In the genomic region with DNA sequence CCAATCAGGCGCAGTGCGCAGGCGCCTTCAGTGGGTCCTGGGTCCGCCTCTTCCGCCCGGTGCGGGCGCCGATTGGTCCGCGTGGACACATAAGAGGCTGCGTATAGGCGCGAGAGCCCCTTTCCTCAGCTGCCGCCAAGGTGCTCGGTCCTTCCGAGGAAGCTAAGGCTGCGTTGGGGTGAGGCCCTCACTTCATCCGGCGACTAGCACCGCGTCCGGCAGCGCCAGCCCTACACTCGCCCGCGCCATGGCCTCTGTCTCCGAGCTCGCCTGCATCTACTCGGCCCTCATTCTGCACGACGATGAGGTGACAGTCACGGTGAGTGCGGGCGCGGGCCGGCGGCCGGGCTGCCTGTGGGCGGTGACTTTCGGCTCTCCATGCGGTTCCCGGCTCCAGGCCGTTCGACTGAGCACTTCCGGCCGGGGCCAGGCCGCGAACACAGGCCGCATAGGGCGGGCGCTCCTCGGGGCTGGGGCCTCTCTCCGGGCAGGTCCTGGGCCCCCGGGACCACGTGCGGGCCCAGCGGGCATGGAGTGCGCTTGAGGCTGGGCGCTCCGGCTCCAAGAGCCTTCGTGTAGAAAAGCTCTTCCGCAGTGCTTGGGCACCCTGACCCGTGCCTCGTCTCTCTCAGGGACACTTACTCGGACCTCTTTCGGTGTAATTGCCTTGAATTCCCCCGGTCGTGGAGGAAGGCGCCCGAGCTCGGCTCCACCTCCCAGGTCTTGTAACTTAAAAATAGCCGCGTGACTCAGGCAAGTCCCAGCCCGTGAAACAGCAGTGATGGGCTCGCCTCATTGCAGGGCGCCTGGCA, we compare ENCODE assay signal across 8 cellular contexts. TPM values are rescaled to one million over a fixed set of nuclear protein-coding genes. Genes with fewer than 3 reads are reported as not detected.
DNase-seq lines count a peak whose midpoint lies in the region; ATAC-seq, FAIRE-seq and TF ChIP-seq lines count a peak whose summit lies in the region.

A gene (plus strand): TSS at position 117 of the 812 bp plus-strand sequence. CDS start 131 bp downstream, at position 248.

- intact Hi-C loops in Caco-2 (cut with micrococcal nuclease; ENCODE audit: unreplicated experiment), result loop anchor here (1.0 to 2.0 kb wide), 2 partner anchors 9 to 38 kb away; a partner anchor contains a TSS
- intact Hi-C loops in endothelial cell of umbilical vein (cut with micrococcal nuclease), result loop anchor here (1.0 kb wide), 2 partner anchors 9 to 39 kb away; a partner anchor contains a TSS

- peak; percentile 79 for ATAC-seq in GM21381 (IDR thresholded peaks at IDR 0.05; ENCODE audit: unreplicated experiment)

- peak within 1 kb of the TSS; percentile 17; the same call in 1 of the 2 replicates for H2AFZ ChIP-seq in OCI-LY1 (ENCODE audit: low read length)
- H2AFZ ChIP-seq in endothelial cell of umbilical vein (ENCODE audit: low read depth, low read length), result peak within 1 kb of the TSS; percentile 51

- no peaks in the 10 kb centered on the region for H3K27me3 Mint-ChIP-seq in Caco-2 (ENCODE audit: insufficient read depth, unreplicated experiment)

- no peak for TF ChIP-seq CTCF in Caco-2 (IDR thresholded peaks at IDR 0.05; ENCODE audit: insufficient read depth in 1 of 2, low read depth in 1 of 2, low read length in 1 of 2, severe bottlenecking in 1 of 2, unreplicated experiment in 1 of 2)
- no peak for TF ChIP-seq CTCF in OCI-LY1 (IDR thresholded peaks at IDR 0.05; ENCODE audit: low read length)
- no peak for TF ChIP-seq CTCF in endothelial cell of umbilical vein (IDR thresholded peaks at IDR 0.05; ENCODE audit: extremely low read depth in 1 of 2, insufficient read depth in 1 of 2, low read depth in 1 of 2, low read length in 2 of 2)

- peaks cover 59% of the 10 kb centered on the region for H3K36me3 Mint-ChIP-seq in Caco-2 (ENCODE audit: insufficient read depth, unreplicated experiment)

- dilution Hi-C loops in endothelial cell of umbilical vein (cut with MboI; ENCODE audit: extremely low pct_ligation_motif_present, low sequenced_read_pairs), result no loop called here

- CTCF ChIA-PET in Caco-2 (lab: Charles Lee), result interaction anchor here (1.6 to 1.9 kb wide), 2 partner anchors 10 kb away, joined by 7 to 28 read pairs; no protein-coding TSS in a partner anchor
- CTCF ChIA-PET in endothelial cell of umbilical vein (lab: Charles Lee), result interaction anchor here (0.7 to 4.3 kb wide), 4 partner anchors 10 to 38 kb away, joined by 4 to 30 read pairs (median 7); a partner anchor contains a TSS

- H3K4me3 ChIP-seq in Caco-2 (ENCODE audit: low read depth, low read length) (peak within 1 kb of the TSS; percentile 78), OCI-LY1 (ENCODE audit: low read depth, low read length, poor library complexity, severe bottlenecking) (peak within 1 kb of the TSS; percentile 100), endothelial cell of umbilical vein (replicated peaks in 1 of 3; ENCODE audit: insufficient read depth in 1 of 3, low read depth in 1 of 3, low read length in 3 of 3) (peak within 1 kb of the TSS; percentile 46 to 83 (median 78))

- peak within 1 kb of the TSS; percentile 93 for H3K27ac Mint-ChIP-seq in Caco-2 (ENCODE audit: unreplicated experiment)

- no peaks in the 10 kb centered on the region for H3K9me3 Mint-ChIP-seq in Caco-2 (ENCODE audit: unreplicated experiment)

- peaks cover 12% of the 10 kb centered on the region for H3K4me1 Mint-ChIP-seq in Caco-2 (ENCODE audit: low read depth, unreplicated experiment)

- peaks cover 16% of the 10 kb centered on the region for H3F3A ChIP-seq in OCI-LY1 (ENCODE audit: insufficient read depth, low read length)

- H3K4me2 ChIP-seq in OCI-LY1 (ENCODE audit: low read length), result peak within 1 kb of the TSS; percentile 93
- peak within 1 kb of the TSS; percentile 96 for H3K4me2 ChIP-seq in endothelial cell of umbilical vein (ENCODE audit: insufficient read depth, low read length)

- TF ChIP-seq POLR2A in endothelial cell of umbilical vein (IDR thresholded peaks at IDR 0.05; ENCODE audit: low read depth, low read length), result peak; percentile 100

- POLR2A ChIA-PET in Caco-2 (lab: Charles Lee), result interaction anchor here (0.6 to 3.5 kb wide), 8 partner anchors 10 to 698 kb away, joined by 3 to 84 read pairs (median 4); a partner anchor contains a TSS
- POLR2A ChIA-PET in endothelial cell of umbilical vein (lab: Charles Lee), result interaction anchor here (0.6 to 3.4 kb wide), 8 partner anchors 8 to 647 kb away, joined by 3 to 44 read pairs (median 6); a partner anchor contains a TSS

- FAIRE-seq in endothelial cell of umbilical vein (lab: Jason Lieb, UNC), result peak; percentile 97

- H3K27ac ChIP-seq in OCI-LY1 (ENCODE audit: low read depth, low read length, poor library complexity, severe bottlenecking) (peak within 1 kb of the TSS; percentile 77), endothelial cell of umbilical vein (ENCODE audit: insufficient read depth, low read depth, low read length) (peak within 1 kb of the TSS; percentile 78)

- H3K79me2 ChIP-seq in OCI-LY1 (ENCODE audit: insufficient read depth, low read length) (peaks cover 25% of the 10 kb centered on the region), endothelial cell of umbilical vein (ENCODE audit: control insufficient read depth, insufficient read depth, low read length) (peaks cover 32% of the 10 kb centered on the region)

- H3K27me3 ChIP-seq in Caco-2 (replicated peaks; ENCODE audit: control insufficient read depth, insufficient read depth, low read length) (no peaks in the 10 kb centered on the region), OCI-LY1 (ENCODE audit: insufficient read depth, low read length) (no peaks in the 10 kb centered on the region), endothelial cell of umbilical vein (ENCODE audit: control insufficient read depth in 2 of 2, insufficient read depth in 2 of 2, low read length in 2 of 2) (no peaks in the 10 kb centered on the region)

- DNase-seq in Caco-2, result peak; percentile 92 to 95
- peak in 75 of 76 experiments; percentile 42 to 94 (median 88) for DNase-seq in HUDEP-2 (lab: John Stamatoyannopoulos, UW; ENCODE audit: unreplicated experiment in 76 of 76)
- DNase-seq in activated T-cell treated with anti-CD3 and anti-CD28 coated beads for 1 hour (ENCODE audit: low read depth), result peak; percentile 95
- peak; percentile 95 for DNase-seq in endothelial cell of umbilical vein (ENCODE audit: low read depth, low spot score)
- peak; percentile 96 for DNase-seq in middle frontal gyrus (ENCODE audit: extremely low spot score, low spot score)
- peak; percentile 88 to 91 for DNase-seq in stimulated activated CD8-positive, alpha-beta memory T cell treated with anti-CD3 and anti-CD28 coated beads, Interleukin-2, amount 100 ng/mL, for 48 hours (ENCODE audit: low read depth in 2 of 2)

- H3K9me3 ChIP-seq in Caco-2 (no peaks in the 10 kb centered on the region), OCI-LY1 (ENCODE audit: low read length) (no peaks in the 10 kb centered on the region), endothelial cell of umbilical vein (replicated peaks; ENCODE audit: control insufficient read depth, insufficient read depth, low read length) (no peaks in the 10 kb centered on the region)

- peak within 1 kb of the TSS; percentile 88 for H3K4me3 Mint-ChIP-seq in Caco-2 (ENCODE audit: unreplicated experiment)

- H3K36me3 ChIP-seq in Caco-2 (ENCODE audit: control insufficient read depth, insufficient read depth, low read length) (peaks cover 3% of the 10 kb centered on the region; the same call in 1 of the 2 replicates), OCI-LY1 (ENCODE audit: insufficient read depth, low read length) (peaks cover 56% of the 10 kb centered on the region), endothelial cell of umbilical vein (ENCODE audit: control insufficient read depth in 2 of 2, extremely low read depth in 1 of 2, insufficient read depth in 2 of 2, low read length in 2 of 2) (peaks cover 14 to 16% of the 10 kb centered on the region in 2 experiments)

- peaks cover 7% of the 10 kb centered on the region; the same call in 1 of the 2 replicates for H3K4me1 ChIP-seq in Caco-2
- H3K4me1 ChIP-seq in OCI-LY1 (ENCODE audit: insufficient read depth, low read length, severe bottlenecking), result peaks cover 28% of the 10 kb centered on the region
- H3K4me1 ChIP-seq in endothelial cell of umbilical vein (ENCODE audit: control insufficient read depth, extremely low read depth, insufficient read depth, low read length), result peaks cover 24% of the 10 kb centered on the region

- no peaks in the 10 kb centered on the region for H3K9me1 ChIP-seq in endothelial cell of umbilical vein (replicated peaks; ENCODE audit: control insufficient read depth, extremely low read depth, insufficient read depth, low read length)

- H3K9ac ChIP-seq in OCI-LY1 (ENCODE audit: low read length) (peak within 1 kb of the TSS; percentile 95), endothelial cell of umbilical vein (replicated peaks; ENCODE audit: extremely low read depth, insufficient read depth, low read length) (peak within 1 kb of the TSS; percentile 94)

- no TSS peak for BruUV-seq in Caco-2 (replicated peaks; lab: Mats Ljungman, UMichigan)
- TSS peak; percentile 45 for BruUV-seq in endothelial cell of umbilical vein (replicated peaks; lab: Mats Ljungman, UMichigan)

- H4K20me1 ChIP-seq in OCI-LY1 (ENCODE audit: insufficient read depth, low read length) (no peaks in the 10 kb centered on the region), endothelial cell of umbilical vein (replicated peaks; ENCODE audit: control insufficient read depth, extremely low read depth, insufficient read depth, low read length) (peaks cover 9% of the 10 kb centered on the region)

- no peaks in the 10 kb centered on the region for H3K9me2 ChIP-seq in OCI-LY1 (ENCODE audit: low read depth, low read length)

TF ChIP-seq in endothelial cell of umbilical vein, 7 proteins besides CTCF, POLR2A, EP300 and RAD21:
- TF ChIP-seq MYC (IDR thresholded peaks at IDR 0.05; ENCODE audit: low read depth, low read length), result peak; percentile 43
- no peak for TF ChIP-seq FOS (IDR thresholded peaks at IDR 0.05; ENCODE audit: borderline replicate concordance, insufficient read depth, low read length)
- TF ChIP-seq POLR2AphosphoS5 (IDR thresholded peaks at IDR 0.05; ENCODE audit: insufficient read depth, low read depth, low read length), result peak; percentile 100

RNA-seq across cellular contexts. Expression of the gene that starts here (rescaled TPM):
- 1,587 and 1,689 TPM in 2 replicates for total RNA-seq in Caco-2 (2022)
- 1,595 and 1,603 TPM in 2 replicates for total RNA-seq in endothelial cell of umbilical vein
- 2,536 and 2,985 TPM in 2 replicates for polyA plus RNA-seq in endothelial cell of umbilical vein
- polyA plus RNA-seq in endothelial cell of umbilical vein (2011; cell fraction: cytosol; rRNA removed), result 1,451 and 1,565 TPM in 2 replicates
- polyA plus RNA-seq in endothelial cell of umbilical vein (2011; cell fraction: nucleus; rRNA removed), result 380 TPM in 2 replicates
- 1,498 and 2,491 TPM in 2 replicates for polyA plus RNA-seq in endothelial cell of umbilical vein (2012)
- 467 and 555 TPM in 2 replicates for polyA minus RNA-seq in endothelial cell of umbilical vein
- 8,255 TPM for polyA minus RNA-seq in endothelial cell of umbilical vein (2011; cell fraction: cytosol; rRNA and poly(A)+ RNA removed)
- 97.9 and 165 TPM in 2 replicates for polyA minus RNA-seq in endothelial cell of umbilical vein (2011; cell fraction: nucleus; rRNA and poly(A)+ RNA removed)

Comparison
In these comparisons a context has a peak if more than half of its experiments do, and no peak if none do; other contexts are left out.
1. Peak in every context shown above with its lines: DNase-seq, ATAC-seq, H3K4me3 ChIP-seq and H3K27ac ChIP-seq.